In genomic region chr15:99432271-99433025, GRCh38 we compare ENCODE assay signal across 15 cellular contexts.
A peak's percentile ranks its signal among the peaks of the same experiment; 100 is the strongest.
DNase-seq lines count a peak whose midpoint lies in the region; ATAC-seq, FAIRE-seq and TF ChIP-seq lines count a peak whose summit lies in the region.
"Had no signal": no experiment of that assay in that cellular context is flagged by ENCODE, and none has a peak within 500 bp of the region (broad histone marks: within the 10 kb centered on the region; RNA-seq: fewer than 3 reads in every experiment).

No MANE protein-coding gene starts in this region.

- intact Hi-C loops in activated B cell treated with CpG ODN at 0.5 μM for 24 hours (cut with micrococcal nuclease) (loop anchor here (5.0 kb wide), 1 partner anchor 45 kb away; no protein-coding TSS in a partner anchor), kidney (cut with DNase I) (no loop called here)

- H3K4me2 ChIP-seq in skeletal muscle satellite cell (ENCODE audit: low read length), result no peak overlapping the region

- H3K4me1 ChIP-seq in kidney (ENCODE audit: control insufficient read depth in 1 of 2, insufficient read depth in 1 of 2, low read depth in 1 of 2, low read length in 2 of 2) (peaks cover 8 to 34% of the 10 kb centered on the region in 2 donors), skeletal muscle satellite cell (ENCODE audit: control insufficient read depth, insufficient read depth, low read length) (peaks cover 21% of the 10 kb centered on the region)

- POLR2A ChIA-PET in activated B cell treated with CpG ODN at 0.5 μM for 24 hours (lab: Charles Lee), result interaction anchor here (1.1 to 2.3 kb wide), 4 partner anchors 70 to 134 kb away, joined by 3 to 12 read pairs (median 8); partner anchors contain the start of gene MEF2A

- H3K9me3 ChIP-seq in kidney (ENCODE audit: control insufficient read depth in 1 of 2, low read length in 2 of 2), result no peaks in the 10 kb centered on the region
- H3K9me3 ChIP-seq in skeletal muscle satellite cell (replicated peaks; ENCODE audit: low read length), result no peaks in the 10 kb centered on the region

- no peaks in the 10 kb centered on the region for H3K9me3 Mint-ChIP-seq in T-helper 2 cell treated with Interferon-gamma antibody and Interleukin-4, amounts not matched to agents 5 μg/mL and 100 μg/mL, for 36 hours
- H3K9me3 Mint-ChIP-seq in activated B cell treated with CpG ODN at 0.5 μM for 24 hours (no peaks in the 10 kb centered on the region), immature natural killer cell (no peaks in the 10 kb centered on the region)
- H3K9me3 Mint-ChIP-seq: nephron had no signal

- peak overlapping the region; percentile 60 for H3K27ac Mint-ChIP-seq in T-helper 2 cell treated with Interferon-gamma antibody and Interleukin-4, amounts not matched to agents 5 μg/mL and 100 μg/mL, for 36 hours
- peak overlapping the region; percentile 70 for H3K27ac Mint-ChIP-seq in activated B cell treated with CpG ODN at 0.5 μM for 24 hours
- no peak overlapping the region for H3K27ac Mint-ChIP-seq in immature natural killer cell
- H3K27ac Mint-ChIP-seq: nephron had no signal

- no peak for DNase-seq in T-helper 2 cell treated with Interferon-gamma antibody and Interleukin-4, amounts not matched to agents 5 μg/mL and 100 μg/mL, for 36 hours (ENCODE audit: low spot score)
- DNase-seq in T-helper 2 cell, result no peak
- DNase-seq in activated B cell treated with CpG ODN at 0.5 μM for 24 hours, result peak; percentile 13
- peak; percentile 59 for DNase-seq in kidney
- DNase-seq in immature natural killer cell, result no peak
- DNase-seq in COLO668 (lab: John Stamatoyannopoulos, UW; ENCODE audit: unreplicated experiment), result no peak
- DNase-seq in middle frontal gyrus (ENCODE audit: extremely low spot score, low spot score), result no peak
- DNase-seq: 8988T, amygdala, NCI-H1417, NCI-H446 treated with DMSO at 0.1 percent for 48 hours, small intestine had no signal

- H3K4me1 Mint-ChIP-seq in T-helper 2 cell treated with Interferon-gamma antibody and Interleukin-4, amounts not matched to agents 5 μg/mL and 100 μg/mL, for 36 hours (ENCODE audit: low read depth), result peaks cover 4% of the 10 kb centered on the region
- peaks cover 57% of the 10 kb centered on the region for H3K4me1 Mint-ChIP-seq in activated B cell treated with CpG ODN at 0.5 μM for 24 hours
- peaks cover 0 to 2% of the 10 kb centered on the region in 2 donors for H3K4me1 Mint-ChIP-seq in immature natural killer cell

- H3K4me3 ChIP-seq in kidney (ENCODE audit: low read length in 2 of 2) (no peak overlapping the region), skeletal muscle satellite cell (ENCODE audit: low read length) (no peak overlapping the region)

- CTCF ChIA-PET in activated B cell treated with CpG ODN at 0.5 μM for 24 hours (lab: Charles Lee), result interaction anchor here (1.3 to 1.7 kb wide), 3 partner anchors 80 to 272 kb away, joined by 4 to 7 read pairs (median 5); no protein-coding TSS in a partner anchor

- no peaks in the 10 kb centered on the region for H3K36me3 ChIP-seq in kidney (ENCODE audit: control insufficient read depth in 1 of 2, insufficient read depth in 2 of 2, low read length in 2 of 2)
- no peaks in the 10 kb centered on the region for H3K36me3 ChIP-seq in skeletal muscle satellite cell (ENCODE audit: insufficient read depth, low read length)

- H3K27ac ChIP-seq in kidney (ENCODE audit: low read depth in 2 of 2, low read length in 2 of 2), result peak overlapping the region in 1 of 2 donors; percentile 13

- no peak overlapping the region for H3K4me3 Mint-ChIP-seq in T-helper 2 cell treated with Interferon-gamma antibody and Interleukin-4, amounts not matched to agents 5 μg/mL and 100 μg/mL, for 36 hours
- H3K4me3 Mint-ChIP-seq in activated B cell treated with CpG ODN at 0.5 μM for 24 hours, result no peak overlapping the region
- no peak overlapping the region for H3K4me3 Mint-ChIP-seq in immature natural killer cell
- H3K4me3 Mint-ChIP-seq: nephron had no signal

- H3K9ac ChIP-seq in kidney (ENCODE audit: low read length in 2 of 2) (peak overlapping the region in 1 of 2 donors; percentile 12), skeletal muscle satellite cell (ENCODE audit: low read depth, low read length) (peak overlapping the region; percentile 50)

- TF ChIP-seq CTCF in activated B cell treated with CpG ODN at 0.5 μM for 24 hours (IDR thresholded peaks at IDR 0.05) (no peak), kidney (IDR thresholded peaks at IDR 0.05; ENCODE audit: borderline replicate concordance, extremely low read depth, insufficient read depth) (no peak)

- no peaks in the 10 kb centered on the region for H3K27me3 ChIP-seq in skeletal muscle satellite cell (ENCODE audit: control insufficient read depth, insufficient read depth, low read length)

- no peak for FAIRE-seq in kidney (lab: Jason Lieb, UNC)
- FAIRE-seq: islet of Langerhans, small intestine had no signal

- no peaks in the 10 kb centered on the region for H3K27me3 Mint-ChIP-seq in T-helper 2 cell treated with Interferon-gamma antibody and Interleukin-4, amounts not matched to agents 5 μg/mL and 100 μg/mL, for 36 hours (ENCODE audit: low read depth)
- H3K27me3 Mint-ChIP-seq in activated B cell treated with CpG ODN at 0.5 μM for 24 hours (no peaks in the 10 kb centered on the region), immature natural killer cell (ENCODE audit: low read depth in 3 of 3) (peaks cover 0 to 3% (median 3%) of the 10 kb centered on the region in 3 donors)

- ATAC-seq in activated B cell treated with CpG ODN at 0.5 μM for 24 hours (ENCODE audit: low read depth), result no peak

- H3K36me3 Mint-ChIP-seq in T-helper 2 cell treated with Interferon-gamma antibody and Interleukin-4, amounts not matched to agents 5 μg/mL and 100 μg/mL, for 36 hours (ENCODE audit: low read depth), result no peaks in the 10 kb centered on the region
- H3K36me3 Mint-ChIP-seq in activated B cell treated with CpG ODN at 0.5 μM for 24 hours (ENCODE audit: low read depth) (no peaks in the 10 kb centered on the region), immature natural killer cell (no peaks in the 10 kb centered on the region)

Comparison
In these comparisons a context has a peak if more than half of its experiments do, and no peak if none do; other contexts are left out.
1. DNase-seq: peak in activated B cell treated with CpG ODN at 0.5 μM for 24 hours (single experiment) and kidney (single experiment); none in T-helper 2 cell treated with Interferon-gamma antibody and Interleukin-4, amounts not matched to agents 5 μg/mL and 100 μg/mL, for 36 hours (single experiment), T-helper 2 cell (0 of 5), immature natural killer cell (0 of 3), COLO668 (single experiment) and middle frontal gyrus (single experiment).
2. H3K27ac Mint-ChIP-seq: peak in T-helper 2 cell treated with Interferon-gamma antibody and Interleukin-4, amounts not matched to agents 5 μg/mL and 100 μg/mL, for 36 hours (single experiment) and activated B cell treated with CpG ODN at 0.5 μM for 24 hours (single experiment); none in immature natural killer cell (0 of 6).